In the genomic region with DNA sequence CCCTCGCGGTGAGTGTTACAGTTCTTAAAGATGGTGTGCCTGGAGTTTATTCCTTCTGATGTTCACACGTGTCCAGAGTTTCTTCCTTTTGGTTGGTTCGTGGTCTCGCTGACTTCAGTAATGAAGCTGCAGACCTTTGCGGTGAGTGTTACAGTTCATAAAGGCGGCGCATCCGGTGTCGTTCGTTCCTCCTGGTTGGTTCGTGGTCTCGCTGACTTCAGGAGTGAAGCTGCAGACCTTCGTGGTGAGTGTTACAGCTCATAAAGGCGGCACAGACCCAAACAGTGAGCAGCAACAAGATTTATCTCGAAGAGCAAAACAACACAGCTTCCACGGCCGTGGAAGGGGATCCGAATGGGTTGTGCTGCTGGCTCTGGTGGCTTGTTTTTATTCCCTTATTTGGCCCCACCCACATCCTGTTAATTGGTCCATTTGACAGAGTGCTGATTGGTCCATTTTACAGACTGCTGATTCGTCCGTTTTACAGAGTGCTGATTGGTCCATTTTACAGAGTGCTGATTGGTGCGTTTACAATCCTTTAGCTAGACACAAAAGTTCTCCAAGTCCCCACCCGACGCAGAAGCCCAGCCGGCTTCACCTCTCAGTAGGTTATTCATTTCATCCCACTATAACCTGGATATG, we compare ENCODE assay signal across 30 cellular contexts. TPM values are rescaled to one million over a fixed set of nuclear protein-coding genes. Genes with fewer than 3 reads are reported as not detected.
DNase-seq lines count a peak whose midpoint lies in the region; ATAC-seq lines count a peak whose summit lies in the region.
"Had no signal": no experiment of that assay in that cellular context is flagged by ENCODE, and none has a peak within 500 bp of the region (broad histone marks: within the 10 kb centered on the region; RNA-seq: fewer than 3 reads in every experiment).

No MANE protein-coding gene starts in this region.

- no peaks in the 10 kb centered on the region for H3K27me3 ChIP-seq in CD8-positive, alpha-beta memory T cell (ENCODE audit: insufficient read depth, low read length, poor library complexity, severe bottlenecking)
- H3K27me3 ChIP-seq: gastroesophageal sphincter, pancreas, right atrium auricular region, stomach, tibial nerve had no signal

- H3K27me3 Mint-ChIP-seq in activated T-cell treated with anti-CD3 and anti-CD28 coated beads, Interleukin-2, amount 50 U/mL, for 24 hours, result no peaks in the 10 kb centered on the region
- no peaks in the 10 kb centered on the region for H3K27me3 Mint-ChIP-seq in CD8-positive, alpha-beta memory T cell
- no peaks in the 10 kb centered on the region for H3K27me3 Mint-ChIP-seq in activated CD4-positive, alpha-beta memory T cell treated with anti-CD3 and anti-CD28 coated beads, Interleukin-2, amount 10 ng/mL, durations not matched to agents 7 days and 5 days
- peaks cover 3 to 8% (median 7%) of the 10 kb centered on the region in 3 donors for H3K27me3 Mint-ChIP-seq in immature natural killer cell (ENCODE audit: low read depth in 3 of 3)
- H3K27me3 Mint-ChIP-seq: dendritic cell treated with granulocyte-macrophage colony-stimulating factor and Interleukin-4, amounts not matched to agents 40 ng/mL and 50 ng/mL, for 4 days had no signal

- H3K27ac Mint-ChIP-seq in activated T-cell treated with anti-CD3 and anti-CD28 coated beads, Interleukin-2, amount 50 U/mL, for 24 hours, result no peak overlapping the region
- H3K27ac Mint-ChIP-seq in CD8-positive, alpha-beta memory T cell, result peak overlapping the region in 7 of 8 donors; percentile 22 to 89 (median 64)
- peak overlapping the region; percentile 64 for H3K27ac Mint-ChIP-seq in activated CD4-positive, alpha-beta memory T cell treated with anti-CD3 and anti-CD28 coated beads, Interleukin-2, amount 10 ng/mL, durations not matched to agents 7 days and 5 days
- H3K27ac Mint-ChIP-seq in immature natural killer cell, result peak overlapping the region; percentile 83 to 97 (median 91)
- H3K27ac Mint-ChIP-seq: dendritic cell treated with granulocyte-macrophage colony-stimulating factor and Interleukin-4, amounts not matched to agents 40 ng/mL and 50 ng/mL, for 4 days; mesothelial cell of epicardium; nephron progenitor cell had no signal

- POLR2A ChIA-PET in CD8-positive, alpha-beta memory T cell (lab: Charles Lee), result no interaction called here
- POLR2A ChIA-PET in activated CD4-positive, alpha-beta memory T cell treated with anti-CD3 and anti-CD28 coated beads, Interleukin-2, amount 10 ng/mL, durations not matched to agents 7 days and 5 days (lab: Charles Lee), result interaction anchor here (1.0 to 1.3 kb wide), 2 partner anchors 9 to 342 kb away, joined by 3 to 6 read pairs; no protein-coding TSS in a partner anchor

- CTCF ChIA-PET in CD8-positive, alpha-beta memory T cell (lab: Charles Lee), result interaction anchor here (0.9 to 1.1 kb wide), 3 partner anchors 9 to 325 kb away, joined by 3 to 4 read pairs (median 4); no protein-coding TSS in a partner anchor
- CTCF ChIA-PET in activated CD4-positive, alpha-beta memory T cell treated with anti-CD3 and anti-CD28 coated beads, Interleukin-2, amount 10 ng/mL, durations not matched to agents 7 days and 5 days (lab: Charles Lee), result interaction anchor here (1.3 to 1.4 kb wide), 2 partner anchors 9 to 103 kb away, joined by 7 to 9 read pairs; partner anchors contain the start of gene MED23

- H3K36me3 Mint-ChIP-seq in activated T-cell treated with anti-CD3 and anti-CD28 coated beads, Interleukin-2, amount 50 U/mL, for 24 hours (ENCODE audit: low read depth), result no peaks in the 10 kb centered on the region
- H3K36me3 Mint-ChIP-seq in CD8-positive, alpha-beta memory T cell, result peaks cover 0 to 7% (median 4%) of the 10 kb centered on the region in 3 donors
- H3K36me3 Mint-ChIP-seq in activated CD4-positive, alpha-beta memory T cell treated with anti-CD3 and anti-CD28 coated beads, Interleukin-2, amount 10 ng/mL, durations not matched to agents 7 days and 5 days (ENCODE audit: low read depth), result peaks cover 2% of the 10 kb centered on the region
- H3K36me3 Mint-ChIP-seq in immature natural killer cell, result no peaks in the 10 kb centered on the region
- H3K36me3 Mint-ChIP-seq: mesothelial cell of epicardium had no signal

- no peak overlapping the region for H3K4me3 ChIP-seq in CD8-positive, alpha-beta memory T cell (ENCODE audit: low read length)
- H3K4me3 ChIP-seq: gastroesophageal sphincter, pancreas, right atrium auricular region, SK-N-MC, stomach, tibial nerve had no signal

- peak; percentile 31 for DNase-seq in activated T-cell treated with anti-CD3 and anti-CD28 coated beads, Interleukin-2, amount 50 U/mL, for 24 hours
- DNase-seq in activated T-cell treated with anti-CD3 and anti-CD28 coated beads for 4 hours (no peak), immature natural killer cell (peak; percentile 71 to 82 (median 77)), HPDE6-E6E7 (ENCODE audit: extremely low spot score) (no peak), NCI-H748 treated with DMSO at 0.1 percent for 48 hours (lab: John Stamatoyannopoulos, UW) (no peak)
- peak in 4 of 5 donors; percentile 32 to 74 (median 48) for DNase-seq in CD8-positive, alpha-beta memory T cell
- peak; percentile 33 for DNase-seq in activated CD4-positive, alpha-beta memory T cell treated with anti-CD3 and anti-CD28 coated beads, Interleukin-2, amount 10 ng/mL, durations not matched to agents 7 days and 5 days
- DNase-seq: ACHN; Calu3; left ventricle myocardium superior; NCI-H1105; NCI-H1930; NCI-H345; NCI-H774; nephron progenitor cell; pancreas; stimulated activated CD4-positive, alpha-beta T cell treated with anti-CD3 and anti-CD28 coated beads, Interleukin-4, amount 100 ng/mL, for 4 hours; stomach; T-helper 9 cell; WERI-Rb-1 had no signal

- peaks cover 6% of the 10 kb centered on the region for H3K4me1 ChIP-seq in CD8-positive, alpha-beta memory T cell (ENCODE audit: insufficient read depth, low read length)
- H3K4me1 ChIP-seq: gastroesophageal sphincter, pancreas, right atrium auricular region, stomach, tibial nerve had no signal

- H3K4me3 Mint-ChIP-seq in activated T-cell treated with anti-CD3 and anti-CD28 coated beads, Interleukin-2, amount 50 U/mL, for 24 hours, result no peak overlapping the region
- H3K4me3 Mint-ChIP-seq in CD8-positive, alpha-beta memory T cell, result peak overlapping the region; percentile 18 to 72 (median 51)
- H3K4me3 Mint-ChIP-seq in activated CD4-positive, alpha-beta memory T cell treated with anti-CD3 and anti-CD28 coated beads, Interleukin-2, amount 10 ng/mL, durations not matched to agents 7 days and 5 days, result peak overlapping the region; percentile 6
- peak overlapping the region; percentile 65 to 78 (median 72) for H3K4me3 Mint-ChIP-seq in immature natural killer cell
- H3K4me3 Mint-ChIP-seq: dendritic cell treated with granulocyte-macrophage colony-stimulating factor and Interleukin-4, amounts not matched to agents 40 ng/mL and 50 ng/mL, for 4 days; mesothelial cell of epicardium; nephron progenitor cell had no signal

- H3K36me3 ChIP-seq in CD8-positive, alpha-beta memory T cell (ENCODE audit: insufficient read depth, low read length), result no peaks in the 10 kb centered on the region
- H3K36me3 ChIP-seq: gastroesophageal sphincter, pancreas, right atrium auricular region, stomach, tibial nerve, WERI-Rb-1 had no signal

- no peak overlapping the region for H3K27ac ChIP-seq in CD8-positive, alpha-beta memory T cell (ENCODE audit: low read depth, low read length)
- H3K27ac ChIP-seq: gastroesophageal sphincter, pancreas, right atrium auricular region, RWPE1, SK-N-MC, stomach, tibial nerve, WERI-Rb-1 had no signal

- H3K9me3 Mint-ChIP-seq in activated T-cell treated with anti-CD3 and anti-CD28 coated beads, Interleukin-2, amount 50 U/mL, for 24 hours, result no peaks in the 10 kb centered on the region
- no peaks in the 10 kb centered on the region for H3K9me3 Mint-ChIP-seq in CD8-positive, alpha-beta memory T cell
- peaks cover 3% of the 10 kb centered on the region for H3K9me3 Mint-ChIP-seq in activated CD4-positive, alpha-beta memory T cell treated with anti-CD3 and anti-CD28 coated beads, Interleukin-2, amount 10 ng/mL, durations not matched to agents 7 days and 5 days
- no peaks in the 10 kb centered on the region for H3K9me3 Mint-ChIP-seq in immature natural killer cell

- ATAC-seq in HG02852 (IDR thresholded peaks at IDR 0.05; ENCODE audit: unreplicated experiment), result no peak
- ATAC-seq: gastroesophageal sphincter, left ventricle myocardium superior, pancreas had no signal

- no peaks in the 10 kb centered on the region for H3K9me3 ChIP-seq in CD8-positive, alpha-beta memory T cell (ENCODE audit: low read length)
- H3K9me3 ChIP-seq: gastroesophageal sphincter, pancreas, right atrium auricular region, stomach, tibial nerve had no signal

- H3K4me1 Mint-ChIP-seq in activated T-cell treated with anti-CD3 and anti-CD28 coated beads, Interleukin-2, amount 50 U/mL, for 24 hours (ENCODE audit: low read depth), result peaks cover 25% of the 10 kb centered on the region
- H3K4me1 Mint-ChIP-seq in CD8-positive, alpha-beta memory T cell, result peaks cover 12 to 20% (median 17%) of the 10 kb centered on the region in 3 donors
- H3K4me1 Mint-ChIP-seq in activated CD4-positive, alpha-beta memory T cell treated with anti-CD3 and anti-CD28 coated beads, Interleukin-2, amount 10 ng/mL, durations not matched to agents 7 days and 5 days, result peaks cover 12% of the 10 kb centered on the region
- peaks cover 22 to 26% of the 10 kb centered on the region in 2 donors for H3K4me1 Mint-ChIP-seq in immature natural killer cell
- H3K4me1 Mint-ChIP-seq: mesothelial cell of epicardium, nephron progenitor cell had no signal

RNA-seq across cellular contexts. Expression of gene ARG1, which starts 48.2 kb away (rescaled TPM):
- not detected for total RNA-seq in CD8-positive, alpha-beta memory T cell
- polyA plus RNA-seq in CD8-positive, alpha-beta memory T cell, result not detected
- not detected for total RNA-seq in activated CD4-positive, alpha-beta memory T cell treated with anti-CD3 and anti-CD28 coated beads, Interleukin-2, amount 10 ng/mL, durations not matched to agents 7 days and 5 days
- polyA plus RNA-seq in immature natural killer cell, result not detected
- total RNA-seq: Calu3, Daoy, mesothelial cell of epicardium, tibial nerve had no signal
- polyA plus RNA-seq: BJ had no signal

Comparison
In these comparisons a context has a peak if more than half of its experiments do, and no peak if none do; other contexts are left out.
1. DNase-seq: peak in activated T-cell treated with anti-CD3 and anti-CD28 coated beads, Interleukin-2, amount 50 U/mL, for 24 hours (single experiment), CD8-positive, alpha-beta memory T cell (4 of 5), activated CD4-positive, alpha-beta memory T cell treated with anti-CD3 and anti-CD28 coated beads, Interleukin-2, amount 10 ng/mL, durations not matched to agents 7 days and 5 days (single experiment) and immature natural killer cell (3 of 3); none in activated T-cell treated with anti-CD3 and anti-CD28 coated beads for 4 hours (single experiment), HPDE6-E6E7 (single experiment) and NCI-H748 treated with DMSO at 0.1 percent for 48 hours (single experiment).